12 cellular contexts compared by ENCODE assay signal in genomic region chr12:91986084-91986483, GRCh38.
DNase-seq lines count a peak whose midpoint lies in the region; ATAC-seq and TF ChIP-seq lines count a peak whose summit lies in the region.
"Had no signal": no experiment of that assay in that cellular context is flagged by ENCODE, and none has a peak within 500 bp of the region (broad histone marks: within the 10 kb centered on the region; RNA-seq: fewer than 3 reads in every experiment).

No MANE protein-coding gene starts in this region.

- H4K91ac ChIP-seq in trophoblast cell (ENCODE audit: low read depth, low read length): no peak overlapping the region

- WGBS in trophoblast cell (ENCODE audit: extremely low coverage, insufficient coverage, insufficient read length): no CpG with 5 or more reads among the region's 2 CpGs
- 47 to 52% methylated on average over 2 of the region's 2 CpGs for WGBS in upper lobe of left lung, 2 donors

- H3K27ac ChIP-seq in PC-9: no peak overlapping the region
- no peak overlapping the region for H3K27ac ChIP-seq in trophoblast cell (ENCODE audit: low read depth, low read length)
- H3K27ac ChIP-seq in Karpas-422 (ENCODE audit: low read length): no peak overlapping the region
- H3K27ac ChIP-seq in upper lobe of left lung: no peak overlapping the region

- H2BK120ac ChIP-seq in trophoblast cell (ENCODE audit: insufficient read depth, low read length, poor library complexity): no peak overlapping the region

- H2AK5ac ChIP-seq in trophoblast cell (ENCODE audit: low read length): no peak overlapping the region

- H3K9me3 ChIP-seq in PC-9 (ENCODE audit: insufficient read depth, low read depth) (no peaks in the 10 kb centered on the region), trophoblast cell (ENCODE audit: insufficient read depth, low read depth, low read length) (no peaks in the 10 kb centered on the region), Karpas-422 (ENCODE audit: low read length) (no peaks in the 10 kb centered on the region), upper lobe of left lung (no peaks in the 10 kb centered on the region)

- H3K27me3 ChIP-seq in PC-9 (ENCODE audit: insufficient read depth, low read depth): no peaks in the 10 kb centered on the region
- H3K27me3 ChIP-seq in trophoblast cell (ENCODE audit: insufficient read depth, low read length): no peaks in the 10 kb centered on the region
- no peaks in the 10 kb centered on the region for H3K27me3 ChIP-seq in Karpas-422 (ENCODE audit: low read length)
- no peaks in the 10 kb centered on the region for H3K27me3 ChIP-seq in upper lobe of left lung

- no peak for TF ChIP-seq POLR2A in upper lobe of left lung (IDR thresholded peaks at IDR 0.05)

- ATAC-seq in GM18519 (IDR thresholded peaks at IDR 0.05; ENCODE audit: low FRiP score, unreplicated experiment) (no peak), GM21619 (IDR thresholded peaks at IDR 0.05; ENCODE audit: unreplicated experiment) (no peak), upper lobe of left lung (ENCODE audit: low FRiP score in 2 of 2) (no peak)
- ATAC-seq: activated T-cell treated with anti-CD3 and anti-CD28 coated beads, Interleukin-2, amount 50 U/mL, for 4 hours; HCT116 had no signal

- no peaks in the 10 kb centered on the region for H3K79me2 ChIP-seq in PC-9 (ENCODE audit: low read depth)
- no peaks in the 10 kb centered on the region for H3K79me2 ChIP-seq in trophoblast cell (ENCODE audit: control insufficient read depth, insufficient read depth, low read length, poor library complexity)
- H3K79me2 ChIP-seq in Karpas-422 (ENCODE audit: low read length): no peaks in the 10 kb centered on the region

- H4K20me1 ChIP-seq in PC-9 (ENCODE audit: insufficient read depth) (no peaks in the 10 kb centered on the region), Karpas-422 (ENCODE audit: insufficient read depth, low read depth, low read length) (no peaks in the 10 kb centered on the region)

- H2BK12ac ChIP-seq in trophoblast cell (ENCODE audit: low read length): no peak overlapping the region

- no peak overlapping the region for H4K12ac ChIP-seq in trophoblast cell (ENCODE audit: low read depth, low read length)

- no peak overlapping the region for H3K18ac ChIP-seq in trophoblast cell (ENCODE audit: low read length)

- no peak overlapping the region for H2BK5ac ChIP-seq in trophoblast cell (ENCODE audit: low read depth, low read length, poor library complexity)

- H3K4me3 ChIP-seq in PC-9: no peak overlapping the region
- H3K4me3 ChIP-seq in trophoblast cell (ENCODE audit: low read depth, low read length): no peak overlapping the region
- no peak overlapping the region for H3K4me3 ChIP-seq in Karpas-422 (ENCODE audit: low read length)
- no peak overlapping the region for H3K4me3 ChIP-seq in upper lobe of left lung

- H3F3A ChIP-seq in PC-9 (ENCODE audit: insufficient read depth, low read depth): peaks cover 12% of the 10 kb centered on the region; the same call in 1 of the 2 replicates

- BruUV-seq in PC-9 (replicated peaks; lab: Mats Ljungman, UMichigan): no TSS peak

- H3K9me2 ChIP-seq in PC-9 (ENCODE audit: insufficient read depth): no peaks in the 10 kb centered on the region
- no peaks in the 10 kb centered on the region for H3K9me2 ChIP-seq in Karpas-422 (replicated peaks; ENCODE audit: insufficient read depth, low read length)

- no peak overlapping the region for H3K4ac ChIP-seq in trophoblast cell (ENCODE audit: low read depth, low read length)

- no peaks in the 10 kb centered on the region for H3K79me1 ChIP-seq in trophoblast cell (ENCODE audit: low read length)

- no peak for TF ChIP-seq CTCF in PC-9 (conservative IDR thresholded peaks at IDR 0.05)
- no peak for TF ChIP-seq CTCF in upper lobe of left lung (IDR thresholded peaks at IDR 0.05)

- POLR2A ChIA-PET in PC-9 (lab: Charles Lee; ENCODE audit: unreplicated experiment): interaction anchor here (0.5 to 0.7 kb wide), 2 partner anchors 27 to 75 kb away, joined by 3 to 5 read pairs; no protein-coding TSS in a partner anchor

- H3K4me1 ChIP-seq in PC-9 (replicated peaks; ENCODE audit: insufficient read depth) (peaks cover 21% of the 10 kb centered on the region), trophoblast cell (ENCODE audit: control insufficient read depth in 1 of 2, insufficient read depth in 2 of 2, low read length in 2 of 2) (peaks cover 0 to 2% of the 10 kb centered on the region in 2 experiments), Karpas-422 (ENCODE audit: low read length) (no peaks in the 10 kb centered on the region), upper lobe of left lung (peaks cover 0 to 18% (median 3%) of the 10 kb centered on the region in 4 donors)

- peak overlapping the region; percentile 55 for H3K4me2 ChIP-seq in PC-9
- H3K4me2 ChIP-seq in trophoblast cell (ENCODE audit: low read length): no peak overlapping the region
- no peak overlapping the region for H3K4me2 ChIP-seq in Karpas-422 (ENCODE audit: low read depth, low read length, poor library complexity, severe bottlenecking)

- H3K9ac ChIP-seq in trophoblast cell (ENCODE audit: low read length) (no peak overlapping the region), Karpas-422 (ENCODE audit: low read length) (no peak overlapping the region)

- intact Hi-C loops in PC-9 (cut with micrococcal nuclease; ENCODE audit: unreplicated experiment): loop anchor here (2.0 to 10.0 kb wide), 4 partner anchors 93 to 209 kb away; no protein-coding TSS in a partner anchor

- no peak overlapping the region for H4K8ac ChIP-seq in trophoblast cell (ENCODE audit: low read depth, low read length)

- H3K14ac ChIP-seq in trophoblast cell (ENCODE audit: low read length): no peak overlapping the region

- no peak for TF ChIP-seq EP300 in upper lobe of left lung (IDR thresholded peaks at IDR 0.05)

- H3K23ac ChIP-seq in trophoblast cell (ENCODE audit: low read length): no peak overlapping the region

- CTCF ChIA-PET in PC-9 (lab: Charles Lee): no interaction called here

- H2AFZ ChIP-seq in PC-9 (no peak overlapping the region), trophoblast cell (ENCODE audit: insufficient read depth, low read length, poor library complexity) (no peak overlapping the region), Karpas-422 (ENCODE audit: low read length) (no peak overlapping the region)

- H3K36me3 ChIP-seq in PC-9 (ENCODE audit: low read depth) (no peaks in the 10 kb centered on the region), trophoblast cell (ENCODE audit: control insufficient read depth in 1 of 2, insufficient read depth in 2 of 2, low read length in 2 of 2) (no peaks in the 10 kb centered on the region), Karpas-422 (ENCODE audit: insufficient read depth, low read length) (no peaks in the 10 kb centered on the region), upper lobe of left lung (no peaks in the 10 kb centered on the region)

- peak; percentile 26 for DNase-seq in ELF-1 (ENCODE audit: low read depth, low spot score)
- peak; percentile 47 to 83 for DNase-seq in PC-9
- DNase-seq in dermis microvascular lymphatic vessel endothelial cell (ENCODE audit: low read depth in 2 of 2): peak; percentile 31 to 69
- DNase-seq in trophoblast cell: peak; percentile 20 to 73
- no peak for DNase-seq in Karpas-422
- no peak for DNase-seq in upper lobe of left lung
- DNase-seq: activated T-cell treated with anti-CD3 and anti-CD28 coated beads, Interleukin-2, amount 50 U/mL, for 4 hours; NCI-H226; stimulated activated naive CD4-positive, alpha-beta T cell treated with Interleukin-2 at 50 U/mL for 16 hours had no signal

Comparison
In these comparisons a context has a peak if more than half of its experiments do, and no peak if none do; other contexts are left out.
1. DNase-seq: peak in ELF-1 (single experiment), PC-9 (2 of 2), dermis microvascular lymphatic vessel endothelial cell (2 of 2) and trophoblast cell (2 of 2); none in Karpas-422 (single experiment) and upper lobe of left lung (0 of 2).